ENCODE assay signal across 8 cellular contexts in genomic region chr9:127854169-127854833, GRCh38. TPM values are rescaled to one million over a fixed set of nuclear protein-coding genes. Genes with fewer than 3 reads are reported as not detected.
DNase-seq lines count a peak whose midpoint lies in the region; ATAC-seq and TF ChIP-seq lines count a peak whose summit lies in the region.

TSS of gene ENG (minus strand) at chr9:127854658. CDS start at chr9:127854355, 303 bp downstream.

- H2AFZ ChIP-seq in SK-N-SH (ENCODE audit: low read depth), result peak within 1 kb of the TSS; percentile 69; the same call in 1 of the 2 replicates

- H3K79me2 ChIP-seq in SK-N-SH (ENCODE audit: insufficient read depth), result peaks cover 49% of the 10 kb centered on the region

- H4K20me1 ChIP-seq in SK-N-SH (ENCODE audit: insufficient read depth), result no peaks in the 10 kb centered on the region

- TF ChIP-seq CTCF in SK-N-SH (IDR thresholded peaks at IDR 0.05), result peak; percentile 37
- TF ChIP-seq CTCF in dorsolateral prefrontal cortex (IDR thresholded peaks at IDR 0.05 in 54 of 56, conservative IDR thresholded peaks at IDR 0.05 in 2 of 56; ENCODE audit: low read depth in 1 of 56, partially characterized antibody in 56 of 56), result peak in 1 of 56 donors; percentile 13
- no peak for TF ChIP-seq CTCF in thoracic aorta (IDR thresholded peaks at IDR 0.05)

- H3K9ac ChIP-seq in SK-N-SH, result peak within 1 kb of the TSS; percentile 70

- CTCF ChIA-PET in SK-N-SH (lab: Yijun Ruan, JAX), result interaction anchor here (0.7 to 10.9 kb wide), 14 partner anchors 9 to 264 kb away, joined by 3 to 116 read pairs (median 4); partner anchors contain the start of genes AK1 and TOR2A

- peaks cover 7% of the 10 kb centered on the region; the same call in 1 of the 2 replicates for H3K9me3 ChIP-seq in SK-N-SH
- H3K9me3 ChIP-seq in thoracic aorta, result peaks cover 4% of the 10 kb centered on the region

- no peak for TF ChIP-seq EP300 in SK-N-SH (IDR thresholded peaks at IDR 0.05; ENCODE audit: borderline replicate concordance in 1 of 2, low read depth in 1 of 2, low read length in 1 of 2)

- H3K36me3 ChIP-seq in SK-N-SH (replicated peaks in 1 of 2; ENCODE audit: control insufficient read depth in 1 of 2, insufficient read depth in 2 of 2, low read length in 1 of 2) (peaks cover 0 to 5% of the 10 kb centered on the region in 2 experiments), thoracic aorta (peaks cover 6% of the 10 kb centered on the region)

- H3K4me3 ChIP-seq in GM08714 (ENCODE audit: low read length), result peak within 1 kb of the TSS; percentile 60; the same call in 1 of the 2 replicates
- peak within 1 kb of the TSS; percentile 62 to 81 for H3K4me3 ChIP-seq in SK-N-SH (ENCODE audit: low read depth in 2 of 2, low read length in 1 of 2)
- H3K4me3 ChIP-seq in dorsolateral prefrontal cortex, result peak within 1 kb of the TSS; percentile 1 to 65 (median 50)
- peak within 1 kb of the TSS; percentile 91 for H3K4me3 ChIP-seq in thoracic aorta

- POLR2A ChIA-PET in SK-N-SH (lab: Yijun Ruan, JAX), result interaction anchor here (0.9 to 1.8 kb wide), 4 partner anchors 9 to 193 kb away, joined by 3 to 5 read pairs (median 3); no protein-coding TSS in a partner anchor

- no peaks in the 10 kb centered on the region for H3K27me3 ChIP-seq in SK-N-SH (ENCODE audit: insufficient read depth)
- H3K27me3 ChIP-seq in dorsolateral prefrontal cortex, result no peaks in the 10 kb centered on the region
- no peaks in the 10 kb centered on the region for H3K27me3 ChIP-seq in thoracic aorta (replicated peaks; ENCODE audit: insufficient read depth)

- 19% methylated on average over 21 of the region's 37 CpGs for WGBS in SK-N-SH (ENCODE audit: low lambda C conversion rate)

- H3K4me2 ChIP-seq in SK-N-SH, result peak within 1 kb of the TSS; percentile 96

- H3K9me2 ChIP-seq in SK-N-SH, result no peaks in the 10 kb centered on the region

- H3K4me1 ChIP-seq in SK-N-SH (ENCODE audit: control insufficient read depth in 1 of 2, insufficient read depth in 2 of 2, low read depth in 1 of 2, low read length in 1 of 2) (peaks cover 6 to 33% of the 10 kb centered on the region in 2 experiments; a peak in 2 of 4 replicates), thoracic aorta (ENCODE audit: control insufficient read depth in 1 of 2, low read depth in 2 of 2) (peaks cover 46 to 89% of the 10 kb centered on the region in 2 donors)

- H3K27ac ChIP-seq in SK-N-SH (ENCODE audit: low read depth in 2 of 2, low read length in 1 of 2) (peak within 1 kb of the TSS; percentile 58 to 86; a peak in 3 of 4 replicates), dorsolateral prefrontal cortex (peak within 1 kb of the TSS in 49 of 59 donors; percentile 12 to 84 (median 65)), thoracic aorta (peak within 1 kb of the TSS; percentile 92 to 95)

- DNase-seq in SK-N-SH, result peak; percentile 85
- no peak for DNase-seq in dorsolateral prefrontal cortex
- peak; percentile 83 to 86 for DNase-seq in lung microvascular endothelial cell (ENCODE audit: low read depth in 2 of 2)
- no peak for DNase-seq in thoracic aorta (ENCODE audit: low spot score)
- DNase-seq in pons (ENCODE audit: low spot score), result no peak
- DNase-seq in OCI-M1 (lab: John Stamatoyannopoulos, UW), result no peak

- no peaks in the 10 kb centered on the region for H3F3A ChIP-seq in SK-N-SH (replicated peaks; ENCODE audit: insufficient read depth)

- intact Hi-C loops in dorsolateral prefrontal cortex (cut with DNase I), result no loop called here

- TF ChIP-seq RAD21 in SK-N-SH (IDR thresholded peaks at IDR 0.05; ENCODE audit: low read length), result no peak

- ATAC-seq in thoracic aorta (ENCODE audit: insufficient number of reproducible peaks, low FRiP score, low read depth) (no peak), HG03342 (IDR thresholded peaks at IDR 0.05; ENCODE audit: unreplicated experiment) (no peak)

TF ChIP-seq in SK-N-SH, 30 proteins besides CTCF, POLR2A, EP300 and RAD21 (continues in another document):
- TF ChIP-seq CHD2 (IDR thresholded peaks at IDR 0.05; ENCODE audit: low read length, partially characterized antibody) (no peak), RXRA (IDR thresholded peaks at IDR 0.05; ENCODE audit: borderline replicate concordance, low read depth) (no peak), NRF1 (IDR thresholded peaks at IDR 0.05; ENCODE audit: low read depth, low read length) (no peak), TEAD4 (IDR thresholded peaks at IDR 0.05; ENCODE audit: borderline replicate concordance, insufficient read depth) (no peak), TAF1 (IDR thresholded peaks at IDR 0.05; ENCODE audit: borderline replicate concordance, low read depth, low read length) (no peak), SIN3A (IDR thresholded peaks at IDR 0.05; ENCODE audit: borderline replicate concordance, low read depth, low read length) (peak; percentile 15; the same call in 1 of the 2 replicates), GABPA (IDR thresholded peaks at IDR 0.05; ENCODE audit: low read depth) (no peak), YY1 (IDR thresholded peaks at IDR 0.05; ENCODE audit: low read depth) (no peak), MAX (IDR thresholded peaks at IDR 0.05; ENCODE audit: low read depth) (peak; percentile 90), SMC3 (IDR thresholded peaks at IDR 0.05; ENCODE audit: low read depth, low read length) (no peak), FOXJ3 (CRISPR knock-in tag; IDR thresholded peaks at IDR 0.05) (no peak), ELF1 (IDR thresholded peaks at IDR 0.05) (0 out of 2 replicates have a peak, but pooled peaks have one; percentile 40), MXI1 (IDR thresholded peaks at IDR 0.05; ENCODE audit: low read depth, low read length) (peak; percentile 90), IRF3 (IDR thresholded peaks at IDR 0.05; ENCODE audit: low read depth, low read length) (no peak), EZH2phosphoT487 (IDR thresholded peaks at IDR 0.05; ENCODE audit: borderline replicate concordance, low read depth) (no peak), ZBTB33 (IDR thresholded peaks at IDR 0.05; ENCODE audit: borderline replicate concordance, low read depth) (no peak), RCOR1 (IDR thresholded peaks at IDR 0.05; ENCODE audit: low read length) (no peak)
- TF ChIP-seq, protein P1, sequence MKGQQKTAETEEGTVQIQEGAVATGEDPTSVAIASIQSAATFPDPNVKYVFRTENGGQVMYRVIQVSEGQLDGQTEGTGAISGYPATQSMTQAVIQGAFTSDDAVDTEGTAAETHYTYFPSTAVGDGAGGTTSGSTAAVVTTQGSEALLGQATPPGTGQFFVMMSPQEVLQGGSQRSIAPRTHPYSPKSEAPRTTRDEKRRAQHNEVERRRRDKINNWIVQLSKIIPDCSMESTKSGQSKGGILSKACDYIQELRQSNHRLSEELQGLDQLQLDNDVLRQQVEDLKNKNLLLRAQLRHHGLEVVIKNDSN (IDR thresholded peaks at IDR 0.05; ENCODE audit: borderline replicate concordance, low read depth), result peak; percentile 59
- TF ChIP-seq, protein P2, sequence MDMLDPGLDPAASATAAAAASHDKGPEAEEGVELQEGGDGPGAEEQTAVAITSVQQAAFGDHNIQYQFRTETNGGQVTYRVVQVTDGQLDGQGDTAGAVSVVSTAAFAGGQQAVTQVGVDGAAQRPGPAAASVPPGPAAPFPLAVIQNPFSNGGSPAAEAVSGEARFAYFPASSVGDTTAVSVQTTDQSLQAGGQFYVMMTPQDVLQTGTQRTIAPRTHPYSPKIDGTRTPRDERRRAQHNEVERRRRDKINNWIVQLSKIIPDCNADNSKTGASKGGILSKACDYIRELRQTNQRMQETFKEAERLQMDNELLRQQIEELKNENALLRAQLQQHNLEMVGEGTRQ (IDR thresholded peaks at IDR 0.05; ENCODE audit: borderline replicate concordance, low read depth, low read length), result no peak
- TF ChIP-seq, protein P3, sequence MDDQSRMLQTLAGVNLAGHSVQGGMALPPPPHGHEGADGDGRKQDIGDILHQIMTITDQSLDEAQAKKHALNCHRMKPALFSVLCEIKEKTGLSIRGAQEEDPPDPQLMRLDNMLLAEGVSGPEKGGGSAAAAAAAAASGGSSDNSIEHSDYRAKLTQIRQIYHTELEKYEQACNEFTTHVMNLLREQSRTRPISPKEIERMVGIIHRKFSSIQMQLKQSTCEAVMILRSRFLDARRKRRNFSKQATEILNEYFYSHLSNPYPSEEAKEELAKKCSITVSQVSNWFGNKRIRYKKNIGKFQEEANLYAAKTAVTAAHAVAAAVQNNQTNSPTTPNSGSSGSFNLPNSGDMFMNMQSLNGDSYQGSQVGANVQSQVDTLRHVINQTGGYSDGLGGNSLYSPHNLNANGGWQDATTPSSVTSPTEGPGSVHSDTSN (IDR thresholded peaks at IDR 0.05), result no peak

RNA-seq across cellular contexts. Expression of gene ENG, which starts in this region (rescaled TPM):
- polyA plus RNA-seq in SK-N-SH (2012; rRNA removed), result 8.8 and 18.8 TPM in 2 replicates
- 8.8 and 16.2 TPM in 2 replicates for polyA plus RNA-seq in SK-N-SH (2012; cell fraction: cytosol; rRNA removed)
- 25.8 and 27.5 TPM in 2 replicates for polyA plus RNA-seq in SK-N-SH (2012; cell fraction: nucleus; rRNA removed)
- total RNA-seq in dorsolateral prefrontal cortex (10 to 100 TPM; 10.3 to 92.1 (median 25.6) TPM), lung microvascular endothelial cell (34.0 and 51.6 TPM in 2 replicates), thoracic aorta (100 to 1,000 TPM; 239 to 268 TPM)

Comparison
In these comparisons a context has a peak if more than half of its experiments do, and no peak if none do; other contexts are left out.
1. DNase-seq: peak in SK-N-SH (single experiment) and lung microvascular endothelial cell (2 of 2); none in dorsolateral prefrontal cortex (0 of 10), thoracic aorta (single experiment), pons (single experiment) and OCI-M1 (single experiment).
2. Peak in every context shown above with its lines, with median percentiles within 50 percentile points of each other: H3K4me3 ChIP-seq and H3K27ac ChIP-seq.